In genomic region chr12:52949413-52950331, GRCh38 we compare ENCODE assay signal across 8 cellular contexts. TPM values are rescaled to one million over a fixed set of nuclear protein-coding genes. Genes with fewer than 3 reads are reported as not detected.
DNase-seq lines count a peak whose midpoint lies in the region; ATAC-seq and TF ChIP-seq lines count a peak whose summit lies in the region.

No MANE protein-coding gene starts in this region.

- H3K36me3 ChIP-seq in BJ (ENCODE audit: control insufficient read depth, insufficient read depth, low read length) (peaks cover 12% of the 10 kb centered on the region), HUES64 (ENCODE audit: insufficient read depth, low read length) (peaks cover 37% of the 10 kb centered on the region)

- H3K9me3 ChIP-seq in HUES64 (ENCODE audit: insufficient read depth, low read depth, low read length): no peaks in the 10 kb centered on the region

- H3K9ac ChIP-seq in HUES64 (ENCODE audit: low read depth, low read length): peak overlapping the region; percentile 82

- peaks cover 41% of the 10 kb centered on the region for H3K4me1 ChIP-seq in HUES64 (ENCODE audit: insufficient read depth, low read length)

- 5% methylated on average over 13 of the region's 13 CpGs for WGBS in HUES64

- TF ChIP-seq CTCF in BJ (IDR thresholded peaks at IDR 0.05; ENCODE audit: insufficient read depth, low read depth, low read length) (no peak), fibroblast of pulmonary artery (IDR thresholded peaks at IDR 0.05; ENCODE audit: low read length, missing control alignments) (no peak)

- peak overlapping the region; percentile 84 for H3K27ac ChIP-seq in HUES64 (ENCODE audit: low read depth, low read length)

- H3K27me3 ChIP-seq in BJ (ENCODE audit: control insufficient read depth, insufficient read depth, low read length): no peaks in the 10 kb centered on the region
- no peaks in the 10 kb centered on the region for H3K27me3 ChIP-seq in HUES64 (ENCODE audit: insufficient read depth, low read length)

- ATAC-seq in GM21381 (IDR thresholded peaks at IDR 0.05; ENCODE audit: unreplicated experiment): no peak
- ATAC-seq in GM21717 (IDR thresholded peaks at IDR 0.05; ENCODE audit: unreplicated experiment): no peak

- CTCF ChIA-PET in BJ (lab: Yijun Ruan, JAX): interaction anchor here (1.4 to 2.7 kb wide), 2 partner anchors 65 to 66 kb away, joined by 4 to 23 read pairs; no protein-coding TSS in a partner anchor

- DNase-seq in BJ (ENCODE audit: low read depth): peak; percentile 73
- DNase-seq in SW 1271 (lab: John Stamatoyannopoulos, UW): peak; percentile 91 to 98
- DNase-seq in fibroblast of pulmonary artery (ENCODE audit: low read depth): peak; percentile 94
- peak; percentile 85 for DNase-seq in non-pigmented ciliary epithelial cell (ENCODE audit: low read depth)
- no peak for DNase-seq in NCI-H1048 (lab: John Stamatoyannopoulos, UW)

- POLR2A ChIA-PET in BJ (lab: Charles Lee): no interaction called here

- H3K4me3 ChIP-seq in BJ (ENCODE audit: low read depth, low read length) (peak overlapping the region; percentile 75), HUES64 (ENCODE audit: low read length) (peak overlapping the region; percentile 82), fibroblast of pulmonary artery (replicated peaks; ENCODE audit: low read depth, low read length) (peak overlapping the region; percentile 93)

RNA-seq across cellular contexts. Expression of gene KRT18, which starts 0.8 kb away (rescaled TPM):
- polyA plus RNA-seq in BJ (2011; rRNA removed): 551 and 763 TPM in 2 replicates
- 450 and 481 TPM in 2 replicates for polyA minus RNA-seq in BJ (2011; rRNA and poly(A)+ RNA removed)
- polyA plus RNA-seq in HUES64 (2013, experiment 1 of 2): 357 TPM
- 348 TPM for polyA plus RNA-seq in HUES64 (2013, experiment 2 of 2)

RNA-seq across cellular contexts. Expression of gene KRT8, which starts 44.8 kb away (rescaled TPM):
- 31.1 and 41.6 TPM in 2 replicates for polyA plus RNA-seq in BJ (2011; rRNA removed)
- 16.4 and 29.0 TPM in 2 replicates for polyA minus RNA-seq in BJ (2011; rRNA and poly(A)+ RNA removed)
- polyA plus RNA-seq in HUES64 (2013, experiment 1 of 2): 300 TPM
- polyA plus RNA-seq in HUES64 (2013, experiment 2 of 2): 301 TPM

RNA-seq across cellular contexts. Expression of gene EIF4B, which starts 56.6 kb away (rescaled TPM):
- 296 and 496 TPM in 2 replicates for polyA plus RNA-seq in BJ (2011; rRNA removed)
- 387 and 711 TPM in 2 replicates for polyA minus RNA-seq in BJ (2011; rRNA and poly(A)+ RNA removed)
- polyA plus RNA-seq in HUES64 (2013, experiment 1 of 2): 342 TPM
- polyA plus RNA-seq in HUES64 (2013, experiment 2 of 2): 381 TPM
